In the genomic region with DNA sequence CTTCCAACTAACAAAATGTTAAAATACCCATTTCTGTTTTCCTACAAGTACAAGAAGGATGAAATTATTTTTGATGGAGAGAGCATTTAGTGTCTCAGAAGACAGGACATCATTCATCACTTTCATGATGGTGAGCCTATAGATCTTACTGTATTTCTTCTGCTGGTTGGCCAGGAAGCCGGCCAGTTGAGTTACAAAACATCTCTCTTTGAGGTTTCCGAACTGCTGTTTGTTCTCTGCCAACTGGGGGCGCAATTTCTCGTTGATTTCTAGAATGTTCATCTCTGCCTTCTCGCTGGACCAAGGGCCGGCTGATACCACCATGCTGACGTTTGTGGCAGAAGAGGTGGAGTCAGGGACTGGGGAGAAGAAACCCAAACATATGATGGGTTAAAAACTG, we compare ENCODE assay signal across 8 cellular contexts. TPM values are rescaled to one million over a fixed set of nuclear protein-coding genes. Genes with fewer than 3 reads are reported as not detected.
A peak's percentile ranks its signal among the peaks of the same experiment; 100 is the strongest.
DNase-seq lines count a peak whose midpoint lies in the region; TF ChIP-seq lines count a peak whose summit lies in the region.
"Not testable (repeated sequence)": the region's sequence is repeated elsewhere in the genome, so short reads cannot be mapped to it uniquely, and the experiment has no call there.

No MANE protein-coding gene starts in this region.

- not testable (repeated sequence) for H3K36me3 Mint-ChIP-seq in progenitor cell of endocrine pancreas (ENCODE audit: insufficient read depth)

- not testable (repeated sequence) for H4K20me1 ChIP-seq in GM23248 (ENCODE audit: insufficient read depth); fibroblast of lung (ENCODE audit: control insufficient read depth, extremely low read depth, insufficient read depth, low read length)

- peak; percentile 26 for TF ChIP-seq CTCF in 22Rv1 (IDR thresholded peaks at IDR 0.05)
- not testable (repeated sequence) for TF ChIP-seq CTCF in NB4 (IDR thresholded peaks at IDR 0.05; ENCODE audit: low read depth, low read length)
- peak; percentile 30 for TF ChIP-seq CTCF in choroid plexus epithelial cell (conservative IDR thresholded peaks at IDR 0.05; ENCODE audit: low read depth, low read length)
- TF ChIP-seq CTCF in fibroblast of lung (conservative IDR thresholded peaks at IDR 0.05 in 1 of 2, IDR thresholded peaks at IDR 0.05 in 1 of 2; ENCODE audit: low read depth in 1 of 2, low read length in 2 of 2): peak in 1 of 2 donors; percentile 21
- TF ChIP-seq CTCF in progenitor cell of endocrine pancreas (IDR thresholded peaks at IDR 0.05; ENCODE audit: unreplicated experiment): peak; percentile 17

- H3K9me3 ChIP-seq in GM23248 (ENCODE audit: low read depth); adipocyte (ENCODE audit: control insufficient read depth, low read length); fibroblast of lung (ENCODE audit: control insufficient read depth, insufficient read depth, low read depth, low read length): not testable (repeated sequence)

- not testable (repeated sequence) for H3K27ac Mint-ChIP-seq in progenitor cell of endocrine pancreas

- not testable (repeated sequence) for H3K27me3 Mint-ChIP-seq in progenitor cell of endocrine pancreas

- H3K9me3 Mint-ChIP-seq in progenitor cell of endocrine pancreas (ENCODE audit: low read depth): not testable (repeated sequence)

- H3K4me2 ChIP-seq in GM23248 (ENCODE audit: unreplicated experiment); fibroblast of lung (ENCODE audit: extremely low read depth, insufficient read depth, low read length): not testable (repeated sequence)

- TF ChIP-seq POLR2A in NB4 (IDR thresholded peaks at IDR 0.05; ENCODE audit: extremely low read depth, insufficient read length): not testable (repeated sequence)

- not testable (repeated sequence) for H3K36me3 ChIP-seq in GM23248 (ENCODE audit: low read depth); adipocyte (ENCODE audit: control insufficient read depth, insufficient read depth, low read length, severe bottlenecking); fibroblast of lung (ENCODE audit: control insufficient read depth, insufficient read depth, low read length)

- H3K4me1 ChIP-seq in GM23248 (ENCODE audit: insufficient read depth); adipocyte (ENCODE audit: control insufficient read depth, insufficient read depth, low read length); fibroblast of lung (ENCODE audit: control insufficient read depth, extremely low read depth, insufficient read depth, low read length): not testable (repeated sequence)

- H3K4me3 ChIP-seq in GM23248; NB4 (ENCODE audit: low read depth, low read length); adipocyte (ENCODE audit: low read length); choroid plexus epithelial cell (ENCODE audit: low read depth, low read length); fibroblast of lung (replicated peaks in 1 of 4; ENCODE audit: control extremely low read depth in 1 of 4, insufficient read depth in 1 of 4, low read depth in 3 of 4, low read length in 4 of 4): not testable (repeated sequence)

- DNase-seq in GM23248 (peak; percentile 40), NB4 (ENCODE audit: low read depth) (peak; percentile 1), adipocyte (ENCODE audit: low read depth) (peak; percentile 31), choroid plexus epithelial cell (ENCODE audit: low read depth) (peak; percentile 59), fibroblast of lung (ENCODE audit: low read depth in 2 of 2) (peak; percentile 4 to 24), iris pigment epithelial cell (ENCODE audit: low read depth) (peak; percentile 31)
- not testable (repeated sequence) for DNase-seq in progenitor cell of endocrine pancreas (ENCODE audit: low spot score, unreplicated experiment)

- H2AFZ ChIP-seq in GM23248; fibroblast of lung (ENCODE audit: low read length): not testable (repeated sequence)

- H3K4me3 Mint-ChIP-seq in progenitor cell of endocrine pancreas (ENCODE audit: low read depth): not testable (repeated sequence)

- H3K9me2 ChIP-seq in GM23248 (ENCODE audit: insufficient read depth): not testable (repeated sequence)

- not testable (repeated sequence) for H3K27ac ChIP-seq in 22Rv1; GM23248; fibroblast of lung (ENCODE audit: insufficient read depth, low read length)

- H3K79me2 ChIP-seq in GM23248 (ENCODE audit: insufficient read depth); fibroblast of lung (ENCODE audit: control insufficient read depth, insufficient read depth, low read length): not testable (repeated sequence)

- H3F3A ChIP-seq in GM23248 (ENCODE audit: insufficient read depth): not testable (repeated sequence)

- H3K4me1 Mint-ChIP-seq in progenitor cell of endocrine pancreas (ENCODE audit: low read depth): not testable (repeated sequence)

- not testable (repeated sequence) for H3K9ac ChIP-seq in GM23248; adipocyte (ENCODE audit: low read length); fibroblast of lung (ENCODE audit: insufficient read depth, low read length)

- not testable (repeated sequence) for H3K27me3 ChIP-seq in GM23248 (replicated peaks; ENCODE audit: insufficient read depth); adipocyte (replicated peaks; ENCODE audit: control insufficient read depth, insufficient read depth, low read length); fibroblast of lung (ENCODE audit: control insufficient read depth, insufficient read depth, low read length)

- 54 to 57% methylated on average over 6 to 7 of the region's 7 CpGs for WGBS in GM23248 (ENCODE audit: low coverage in 1 of 2, low lambda C conversion rate in 2 of 2, missing lambda C conversion rate in 2 of 2), 2 experiments

- in situ Hi-C loops in GM23248 (cut with MboI): not testable (repeated sequence)

RNA-seq across cellular contexts. Expression of gene NBPF20, which starts 20.5 kb away (rescaled TPM):
- total RNA-seq in GM23248 (2014; rRNA removed; shearing (Covaris generic)): 1.4 and 3.0 TPM in 2 replicates
- polyA plus RNA-seq in GM23248 (2016; fragmentation: Nextera tagmentation; extraction: Ambion mirVana) (0.68 and 1.5 TPM in 2 replicates), fibroblast of lung (2.5 and 2.7 TPM in 2 replicates)
- total RNA-seq in fibroblast of lung (1.3 and 2.8 TPM in 2 replicates), progenitor cell of endocrine pancreas (5.5 and 6.1 TPM in 2 replicates)
- polyA plus RNA-seq in fibroblast of lung (2012): 1.9 and 2.0 TPM in 2 replicates
- polyA minus RNA-seq in fibroblast of lung (ENCODE audit: low replicate concordance): 0.48 and 4.7 TPM in 2 replicates
